12 cellular contexts compared by ENCODE assay signal in the genomic region with DNA sequence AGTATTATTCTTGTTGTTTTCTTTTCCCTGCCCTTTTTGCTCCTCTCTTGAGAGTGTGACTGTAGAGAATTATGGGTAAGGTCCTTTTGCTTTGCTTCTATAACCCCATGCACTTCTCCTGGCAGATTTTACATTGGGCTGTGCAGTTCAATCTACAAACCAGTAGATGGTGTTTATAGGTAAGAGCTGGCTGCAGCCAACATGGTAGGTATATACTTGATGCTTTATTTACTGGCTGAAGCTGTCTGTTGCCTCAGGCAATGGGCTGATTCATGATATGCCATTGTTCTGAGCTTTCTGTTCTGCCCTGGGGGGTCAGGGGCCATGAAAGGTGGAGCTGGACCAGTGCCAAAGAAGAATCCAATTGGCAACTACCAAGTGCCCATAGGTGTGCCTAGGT. TPM values are rescaled to one million over a fixed set of nuclear protein-coding genes. Genes with fewer than 3 reads are reported as not detected.
DNase-seq lines count a peak whose midpoint lies in the region; ATAC-seq and TF ChIP-seq lines count a peak whose summit lies in the region.
"Had no signal": no experiment of that assay in that cellular context is flagged by ENCODE, and none has a peak within 500 bp of the region (broad histone marks: within the 10 kb centered on the region; RNA-seq: fewer than 3 reads in every experiment).

No MANE protein-coding gene starts in this region.

- H3K4me3 ChIP-seq in NB4 (ENCODE audit: low read depth, low read length) (no peak overlapping the region), SJCRH30 (no peak overlapping the region), esophagus muscularis mucosa (no peak overlapping the region)

- TF ChIP-seq CTCF in NB4 (IDR thresholded peaks at IDR 0.05; ENCODE audit: low read depth, low read length), result peak; percentile 34
- TF ChIP-seq CTCF in esophagus muscularis mucosa (IDR thresholded peaks at IDR 0.05), result no peak

- H3K9me3 ChIP-seq in SJCRH30 (replicated peaks) (no peaks in the 10 kb centered on the region), esophagus muscularis mucosa (no peaks in the 10 kb centered on the region)

- intact Hi-C loops in esophagus muscularis mucosa (cut with DNase I), result no loop called here

- no peak for TF ChIP-seq EP300 in esophagus muscularis mucosa (IDR thresholded peaks at IDR 0.05)

- DNase-seq in ELR (ENCODE audit: low read depth), result peak; percentile 9
- peak; percentile 18 for DNase-seq in NB4 (ENCODE audit: low read depth)
- DNase-seq in iPS-NIHi7 (ENCODE audit: extremely low spot score), result peak; percentile 17
- DNase-seq in globus pallidus (ENCODE audit: low spot score), result no peak
- no peak for DNase-seq in SJCRH30
- DNase-seq in esophagus muscularis mucosa (ENCODE audit: extremely low spot score), result no peak
- DNase-seq: activated CD4-positive, CD25-positive, alpha-beta regulatory T cell treated with anti-CD3 and anti-CD28 coated beads, Interleukin-2, amount 50 U/mL, for 72 hours; natural killer cell; NCI-H2171 had no signal

- peaks cover 16% of the 10 kb centered on the region for H3K4me1 ChIP-seq in SJCRH30
- no peaks in the 10 kb centered on the region for H3K4me1 ChIP-seq in esophagus muscularis mucosa

- H3K27ac ChIP-seq in SJCRH30 (no peak overlapping the region), esophagus muscularis mucosa (replicated peaks in 1 of 4) (no peak overlapping the region)

- H3K27me3 ChIP-seq in SJCRH30 (no peaks in the 10 kb centered on the region), esophagus muscularis mucosa (no peaks in the 10 kb centered on the region)

- TF ChIP-seq POLR2A in NB4 (IDR thresholded peaks at IDR 0.05; ENCODE audit: extremely low read depth, insufficient read length) (no peak), esophagus muscularis mucosa (IDR thresholded peaks at IDR 0.05; ENCODE audit: low read depth) (no peak)

- ATAC-seq in GM21526 (IDR thresholded peaks at IDR 0.05; ENCODE audit: low FRiP score, unreplicated experiment) (peak; percentile 81), GM18867 (IDR thresholded peaks at IDR 0.05; ENCODE audit: unreplicated experiment) (no peak)
- ATAC-seq: natural killer cell had no signal

- H3K36me3 ChIP-seq in SJCRH30 (no peaks in the 10 kb centered on the region), esophagus muscularis mucosa (no peaks in the 10 kb centered on the region)

RNA-seq across cellular contexts. Expression of gene MYL1, which starts 48.3 kb away (rescaled TPM):
- total RNA-seq in SJCRH30 (2014; rRNA removed; shearing (Covaris generic)), result 2.2 and 3.3 TPM in 2 replicates
- total RNA-seq in esophagus muscularis mucosa, result not detected
- total RNA-seq: fibroblast of villous mesenchyme, natural killer cell had no signal

Comparison
In these comparisons a context has a peak if more than half of its experiments do, and no peak if none do; other contexts are left out.
1. DNase-seq: peak in ELR (single experiment), NB4 (single experiment) and iPS-NIHi7 (single experiment); none in globus pallidus (single experiment), SJCRH30 (0 of 2) and esophagus muscularis mucosa (single experiment).